ENCODE assay signal across 8 cellular contexts in genomic region chr10:45418859-45419672, GRCh38. TPM values are rescaled to one million over a fixed set of nuclear protein-coding genes. Genes with fewer than 3 reads are reported as not detected.
DNase-seq lines count a peak whose midpoint lies in the region; ATAC-seq lines count a peak whose summit lies in the region.

No MANE protein-coding gene starts in this region.

- peak; percentile 69 for ATAC-seq in GM18498 (IDR thresholded peaks at IDR 0.05; ENCODE audit: unreplicated experiment)
- ATAC-seq in HG02852 (IDR thresholded peaks at IDR 0.05; ENCODE audit: unreplicated experiment): peak; percentile 57

- H3K27ac ChIP-seq in angular gyrus (ENCODE audit: low read depth, low read length): peak overlapping the region; percentile 68

- DNase-seq in RPMI7951 (ENCODE audit: low read depth): peak; percentile 36
- DNase-seq in hippocampal formation (lab: John Stamatoyannopoulos, UW): peak; percentile 25 to 63
- DNase-seq in retina: peak; percentile 91
- no peak for DNase-seq in NCI-H1092 (lab: John Stamatoyannopoulos, UW)
- no peak for DNase-seq in NCI-H446 treated with DMSO at 0.1 percent for 48 hours (lab: John Stamatoyannopoulos, UW)

RNA-seq across cellular contexts. Expression of gene ALOX5, which starts 45.0 kb away (rescaled TPM):
- 0.10 TPM in 1 of 2 replicates, not detected in the other for total RNA-seq in RPMI7951 (2014; rRNA removed; shearing (Covaris generic))

Comparison
In these comparisons a context has a peak if more than half of its experiments do, and no peak if none do; other contexts are left out.
1. DNase-seq: peak in RPMI7951 (single experiment), hippocampal formation (2 of 2) and retina (single experiment); none in NCI-H1092 (single experiment) and NCI-H446 treated with DMSO at 0.1 percent for 48 hours (single experiment).